In genomic region chr11:62882428-62882742, GRCh38 we compare ENCODE assay signal across 9 cellular contexts. TPM values are rescaled to one million over a fixed set of nuclear protein-coding genes. Genes with fewer than 3 reads are reported as not detected.
DNase-seq lines count a peak whose midpoint lies in the region; ATAC-seq and TF ChIP-seq lines count a peak whose summit lies in the region.
"Had no signal": no experiment of that assay in that cellular context is flagged by ENCODE, and none has a peak within 500 bp of the region (broad histone marks: within the 10 kb centered on the region; RNA-seq: fewer than 3 reads in every experiment).

No MANE protein-coding gene starts in this region.

- H3K9ac ChIP-seq in OCI-LY1 (ENCODE audit: low read length), result peak overlapping the region; percentile 98

- H3K4me3 Mint-ChIP-seq in nephron, result peak overlapping the region; percentile 99 to 100 (median 100)

- POLR2A ChIA-PET in BJ (lab: Charles Lee), result interaction anchor here (0.7 to 0.8 kb wide), 2 partner anchors 12 to 41 kb away, joined by 5 to 9 read pairs; no protein-coding TSS in a partner anchor

- ATAC-seq in HG02970 (IDR thresholded peaks at IDR 0.05; ENCODE audit: low FRiP score, unreplicated experiment), result no peak

- intact Hi-C loops in dorsolateral prefrontal cortex (cut with DNase I), result no loop called here

- peaks cover 52% of the 10 kb centered on the region for H3K4me1 Mint-ChIP-seq in nephron

- TF ChIP-seq CTCF in BJ (IDR thresholded peaks at IDR 0.05; ENCODE audit: insufficient read depth, low read depth, low read length) (no peak), OCI-LY1 (IDR thresholded peaks at IDR 0.05; ENCODE audit: low read length) (no peak), dorsolateral prefrontal cortex (IDR thresholded peaks at IDR 0.05 in 54 of 56, conservative IDR thresholded peaks at IDR 0.05 in 2 of 56; ENCODE audit: low read depth in 1 of 56, partially characterized antibody in 56 of 56) (no peak), nephron (IDR thresholded peaks at IDR 0.05; ENCODE audit: unreplicated experiment in 3 of 3) (no peak)

- H3K9me2 ChIP-seq in OCI-LY1 (ENCODE audit: low read depth, low read length), result no peaks in the 10 kb centered on the region

- no peaks in the 10 kb centered on the region for H3K9me3 Mint-ChIP-seq in nephron

- H3K27me3 ChIP-seq in BJ (ENCODE audit: control insufficient read depth, insufficient read depth, low read length), result no peaks in the 10 kb centered on the region
- no peaks in the 10 kb centered on the region for H3K27me3 ChIP-seq in OCI-LY1 (ENCODE audit: insufficient read depth, low read length)
- H3K27me3 ChIP-seq in dorsolateral prefrontal cortex, result no peaks in the 10 kb centered on the region

- H3F3A ChIP-seq in OCI-LY1 (ENCODE audit: insufficient read depth, low read length), result no peaks in the 10 kb centered on the region

- H3K27ac Mint-ChIP-seq in nephron, result peak overlapping the region; percentile 99 to 100 (median 99)

- H3K79me2 ChIP-seq in OCI-LY1 (ENCODE audit: insufficient read depth, low read length), result peaks cover 9% of the 10 kb centered on the region

- no peak overlapping the region for H2AFZ ChIP-seq in OCI-LY1 (ENCODE audit: low read length)

- H3K27ac ChIP-seq in OCI-LY1 (ENCODE audit: low read depth, low read length, poor library complexity, severe bottlenecking), result peak overlapping the region; percentile 85
- H3K27ac ChIP-seq in dorsolateral prefrontal cortex, result peak overlapping the region in 58 of 59 donors; percentile 54 to 100 (median 98)

- DNase-seq in BJ (ENCODE audit: low read depth) (no peak), dorsolateral prefrontal cortex (no peak), retina (no peak), SIG-M5 (lab: John Stamatoyannopoulos, UW) (no peak), middle frontal gyrus (ENCODE audit: extremely low spot score, low spot score) (no peak)
- DNase-seq: NCI-H2029 treated with DMSO at 0.1 percent for 48 hours had no signal

- peak overlapping the region; percentile 93 for H3K4me2 ChIP-seq in OCI-LY1 (ENCODE audit: low read length)

- H3K4me3 ChIP-seq in BJ (ENCODE audit: low read depth, low read length), result peak overlapping the region; percentile 98
- peak overlapping the region; percentile 72 for H3K4me3 ChIP-seq in OCI-LY1 (ENCODE audit: low read depth, low read length, poor library complexity, severe bottlenecking)
- peak overlapping the region; percentile 59 to 100 (median 95) for H3K4me3 ChIP-seq in dorsolateral prefrontal cortex

- CTCF ChIA-PET in BJ (lab: Yijun Ruan, JAX), result interaction anchor here (1.3 to 6.6 kb wide), 6 partner anchors 11 to 107 kb away, joined by 3 to 43 read pairs (median 4); partner anchors contain the start of gene TMEM179B

- peaks cover 34% of the 10 kb centered on the region for H3K4me1 ChIP-seq in OCI-LY1 (ENCODE audit: insufficient read depth, low read length, severe bottlenecking)

- peaks cover 53% of the 10 kb centered on the region for H3K36me3 Mint-ChIP-seq in nephron (ENCODE audit: low read depth)

- H3K36me3 ChIP-seq in BJ (ENCODE audit: control insufficient read depth, insufficient read depth, low read length) (peaks cover 24% of the 10 kb centered on the region), OCI-LY1 (ENCODE audit: insufficient read depth, low read length) (peaks cover 81% of the 10 kb centered on the region)

- no peaks in the 10 kb centered on the region for H3K27me3 Mint-ChIP-seq in nephron (ENCODE audit: low read depth)

- H3K9me3 ChIP-seq in OCI-LY1 (ENCODE audit: low read length), result no peaks in the 10 kb centered on the region

- H4K20me1 ChIP-seq in OCI-LY1 (ENCODE audit: insufficient read depth, low read length), result no peaks in the 10 kb centered on the region

RNA-seq across cellular contexts. Expression of gene SLC3A2, which starts 1.7 kb away (rescaled TPM):
- 394 and 535 TPM in 2 replicates for polyA plus RNA-seq in BJ (2011; rRNA removed)
- 156 and 232 TPM in 2 replicates for polyA minus RNA-seq in BJ (2011; rRNA and poly(A)+ RNA removed)
- 100 to 1,000 TPM; 101 to 299 (median 140) TPM for total RNA-seq in dorsolateral prefrontal cortex

RNA-seq across cellular contexts. Expression of gene CHRM1, which starts 38.8 kb away (rescaled TPM):
- polyA plus RNA-seq in BJ (2011; rRNA removed), result not detected in 2 replicates
- not detected in 2 replicates for polyA minus RNA-seq in BJ (2011; rRNA and poly(A)+ RNA removed)
- 10 to 100 TPM; 17.2 to 91.6 (median 58.7) TPM for total RNA-seq in dorsolateral prefrontal cortex

RNA-seq across cellular contexts. Expression of gene WDR74, which starts 43.0 kb away (rescaled TPM):
- 24.4 and 37.9 TPM in 2 replicates for polyA plus RNA-seq in BJ (2011; rRNA removed)
- polyA minus RNA-seq in BJ (2011; rRNA and poly(A)+ RNA removed), result 34.9 and 42.0 TPM in 2 replicates
- total RNA-seq in dorsolateral prefrontal cortex, result 10 to 100 TPM; 23.7 to 53.8 (median 36.2) TPM

RNA-seq across cellular contexts. Expression of gene TEX54, which starts 49.7 kb away (rescaled TPM):
- polyA plus RNA-seq in BJ (2011; rRNA removed), result not detected in 2 replicates
- polyA minus RNA-seq in BJ (2011; rRNA and poly(A)+ RNA removed), result not detected in 2 replicates
- 1 to 10 TPM in 1 of 120 experiments, not detected in 119; 2.6 TPM for total RNA-seq in dorsolateral prefrontal cortex

RNA-seq across cellular contexts. Expression of gene STX5, which starts 50.5 kb away (rescaled TPM):
- polyA plus RNA-seq in BJ (2011; rRNA removed), result 61.5 and 76.6 TPM in 2 replicates
- polyA minus RNA-seq in BJ (2011; rRNA and poly(A)+ RNA removed), result 44.5 and 67.7 TPM in 2 replicates
- 10 to 100 TPM; 32.4 to 53.5 (median 41.9) TPM for total RNA-seq in dorsolateral prefrontal cortex
